1 cellular context compared by ENCODE assay signal in the genomic region with DNA sequence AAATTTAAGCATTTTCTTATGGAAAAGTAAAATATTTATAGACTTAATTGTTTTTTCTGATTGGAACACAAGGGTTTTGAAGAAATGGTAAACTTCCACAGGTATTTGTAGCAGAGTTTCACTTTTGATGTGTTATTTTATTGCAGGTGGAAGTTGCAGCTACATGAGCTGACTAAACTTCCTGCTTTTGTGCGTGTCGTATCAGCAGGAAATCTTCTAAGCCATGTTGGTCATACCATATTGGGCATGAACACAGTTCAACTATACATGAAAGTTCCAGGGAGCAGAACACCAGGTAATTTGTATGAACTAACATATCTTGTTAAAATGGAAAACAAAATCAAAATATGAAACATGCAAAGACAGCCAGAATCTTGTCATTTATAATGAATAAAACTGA.
TF ChIP-seq lines count a peak whose summit lies in the region.

No MANE protein-coding gene starts in this region.

TF ChIP-seq in A549, 52 proteins besides CTCF, POLR2A, EP300 and RAD21 (continued from another document):
- no peak for TF ChIP-seq PHF8 (IDR thresholded peaks at IDR 0.05; ENCODE audit: borderline replicate concordance, low read depth)
